Comparison of ENCODE assay signal across 19 cellular contexts in genomic region chr20:52649727-52650126, GRCh38.
"Had no signal": no experiment of that assay in that cellular context is flagged by ENCODE, and none has a peak within 500 bp of the region (broad histone marks: within the 10 kb centered on the region; RNA-seq: fewer than 3 reads in every experiment).

No MANE protein-coding gene starts in this region.

- H3K27me3 ChIP-seq: ovary, stomach had no signal

- ATAC-seq: activated CD8-positive, alpha-beta T cell treated with anti-CD3 and anti-CD28 coated beads, Interleukin-2, amount 10 ng/mL, durations not matched to agents 7 days and 5 days; left colon; lower lobe of right lung; naive thymus-derived CD8-positive, alpha-beta T cell; psoas muscle; right cardiac atrium had no signal

- DNase-seq: activated CD4-positive, alpha-beta T cell treated with anti-CD3 and anti-CD28 coated beads, Interleukin-2, amount 10 ng/mL, durations not matched to agents 24 days and 14 days; activated CD8-positive, alpha-beta T cell treated with anti-CD3 and anti-CD28 coated beads, Interleukin-2, amount 10 ng/mL, durations not matched to agents 7 days and 5 days; activated naive CD4-positive, alpha-beta T cell treated with Interleukin-2 at 50 U/mL for 16 hours; activated naive CD8-positive, alpha-beta T cell treated with anti-CD3 and anti-CD28 coated beads, Interleukin-2, amount 10 ng/mL, durations not matched to agents 7 days and 5 days; activated T-cell treated with anti-CD3 and anti-CD28 coated beads, Interleukin-2, amount 50 U/mL, for 24 hours; amygdala; caudate nucleus; hypothalamus; islet precursor cell; left colon; lower lobe of right lung; naive thymus-derived CD8-positive, alpha-beta T cell; ovary; psoas muscle; right cardiac atrium; stimulated activated CD4-positive, alpha-beta T cell treated with anti-CD3 and anti-CD28 coated beads, Interleukin-4, amount 100 ng/mL, for 1 hour; stomach; trophoblast cell had no signal

- H3K4me1 ChIP-seq: lower lobe of right lung, psoas muscle, stomach had no signal

- H3K4me3 ChIP-seq: lower lobe of right lung, ovary, psoas muscle, skin epidermis, stomach had no signal

- H3K27ac ChIP-seq: lower lobe of right lung, ovary, psoas muscle, skin epidermis, stomach had no signal

- H3K36me3 ChIP-seq: lower lobe of right lung, ovary, stomach had no signal

- H3K9me3 ChIP-seq: lower lobe of right lung, ovary, psoas muscle, stomach had no signal
